1 cellular context compared by ENCODE assay signal in the genomic region with DNA sequence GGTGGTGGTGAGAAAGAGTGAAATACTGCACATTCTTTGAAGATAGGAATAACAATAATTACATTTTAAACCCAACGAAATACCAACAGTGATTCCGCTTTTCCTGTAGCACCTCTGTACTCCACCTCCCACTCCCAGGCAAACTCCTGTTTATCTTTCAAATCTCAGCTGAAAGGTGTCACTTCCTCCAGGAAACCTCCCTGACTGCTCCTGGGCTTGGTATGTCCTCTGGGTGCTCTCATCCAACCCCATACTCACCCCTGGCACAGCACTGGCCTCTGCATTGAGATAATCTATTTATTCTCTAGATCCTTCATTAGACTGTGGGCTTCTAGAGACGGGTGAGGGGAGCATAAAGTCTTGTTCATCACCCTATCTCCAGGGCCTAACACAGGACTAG.
TF ChIP-seq lines count a peak whose summit lies in the region.

No MANE protein-coding gene starts in this region.

TF ChIP-seq in HCT116, 20 proteins besides CTCF, POLR2A, EP300 and RAD21 (continued from another document):
- TF ChIP-seq, protein P1, sequence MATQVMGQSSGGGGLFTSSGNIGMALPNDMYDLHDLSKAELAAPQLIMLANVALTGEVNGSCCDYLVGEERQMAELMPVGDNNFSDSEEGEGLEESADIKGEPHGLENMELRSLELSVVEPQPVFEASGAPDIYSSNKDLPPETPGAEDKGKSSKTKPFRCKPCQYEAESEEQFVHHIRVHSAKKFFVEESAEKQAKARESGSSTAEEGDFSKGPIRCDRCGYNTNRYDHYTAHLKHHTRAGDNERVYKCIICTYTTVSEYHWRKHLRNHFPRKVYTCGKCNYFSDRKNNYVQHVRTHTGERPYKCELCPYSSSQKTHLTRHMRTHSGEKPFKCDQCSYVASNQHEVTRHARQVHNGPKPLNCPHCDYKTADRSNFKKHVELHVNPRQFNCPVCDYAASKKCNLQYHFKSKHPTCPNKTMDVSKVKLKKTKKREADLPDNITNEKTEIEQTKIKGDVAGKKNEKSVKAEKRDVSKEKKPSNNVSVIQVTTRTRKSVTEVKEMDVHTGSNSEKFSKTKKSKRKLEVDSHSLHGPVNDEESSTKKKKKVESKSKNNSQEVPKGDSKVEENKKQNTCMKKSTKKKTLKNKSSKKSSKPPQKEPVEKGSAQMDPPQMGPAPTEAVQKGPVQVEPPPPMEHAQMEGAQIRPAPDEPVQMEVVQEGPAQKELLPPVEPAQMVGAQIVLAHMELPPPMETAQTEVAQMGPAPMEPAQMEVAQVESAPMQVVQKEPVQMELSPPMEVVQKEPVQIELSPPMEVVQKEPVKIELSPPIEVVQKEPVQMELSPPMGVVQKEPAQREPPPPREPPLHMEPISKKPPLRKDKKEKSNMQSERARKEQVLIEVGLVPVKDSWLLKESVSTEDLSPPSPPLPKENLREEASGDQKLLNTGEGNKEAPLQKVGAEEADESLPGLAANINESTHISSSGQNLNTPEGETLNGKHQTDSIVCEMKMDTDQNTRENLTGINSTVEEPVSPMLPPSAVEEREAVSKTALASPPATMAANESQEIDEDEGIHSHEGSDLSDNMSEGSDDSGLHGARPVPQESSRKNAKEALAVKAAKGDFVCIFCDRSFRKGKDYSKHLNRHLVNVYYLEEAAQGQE (IDR thresholded peaks at IDR 0.05; ENCODE audit: low read depth), result no peak
- TF ChIP-seq CEBPB (IDR thresholded peaks at IDR 0.05; ENCODE audit: low read depth), result no peak
- TF ChIP-seq SP1 (IDR thresholded peaks at IDR 0.05; ENCODE audit: low read depth), result no peak
- TF ChIP-seq SRF (IDR thresholded peaks at IDR 0.05; ENCODE audit: low read depth), result no peak
- TF ChIP-seq, protein P2, sequence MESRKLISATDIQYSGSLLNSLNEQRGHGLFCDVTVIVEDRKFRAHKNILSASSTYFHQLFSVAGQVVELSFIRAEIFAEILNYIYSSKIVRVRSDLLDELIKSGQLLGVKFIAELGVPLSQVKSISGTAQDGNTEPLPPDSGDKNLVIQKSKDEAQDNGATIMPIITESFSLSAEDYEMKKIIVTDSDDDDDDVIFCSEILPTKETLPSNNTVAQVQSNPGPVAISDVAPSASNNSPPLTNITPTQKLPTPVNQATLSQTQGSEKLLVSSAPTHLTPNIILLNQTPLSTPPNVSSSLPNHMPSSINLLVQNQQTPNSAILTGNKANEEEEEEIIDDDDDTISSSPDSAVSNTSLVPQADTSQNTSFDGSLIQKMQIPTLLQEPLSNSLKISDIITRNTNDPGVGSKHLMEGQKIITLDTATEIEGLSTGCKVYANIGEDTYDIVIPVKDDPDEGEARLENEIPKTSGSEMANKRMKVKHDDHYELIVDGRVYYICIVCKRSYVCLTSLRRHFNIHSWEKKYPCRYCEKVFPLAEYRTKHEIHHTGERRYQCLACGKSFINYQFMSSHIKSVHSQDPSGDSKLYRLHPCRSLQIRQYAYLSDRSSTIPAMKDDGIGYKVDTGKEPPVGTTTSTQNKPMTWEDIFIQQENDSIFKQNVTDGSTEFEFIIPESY (IDR thresholded peaks at IDR 0.05; ENCODE audit: extremely low read depth, insufficient replicate concordance, low read length), result no peak
- TF ChIP-seq POLR2AphosphoS5 (IDR thresholded peaks at IDR 0.05; ENCODE audit: low read depth, low read length), result no peak
- TF ChIP-seq, protein P3, sequence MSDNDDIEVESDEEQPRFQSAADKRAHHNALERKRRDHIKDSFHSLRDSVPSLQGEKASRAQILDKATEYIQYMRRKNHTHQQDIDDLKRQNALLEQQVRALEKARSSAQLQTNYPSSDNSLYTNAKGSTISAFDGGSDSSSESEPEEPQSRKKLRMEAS (IDR thresholded peaks at IDR 0.05), result no peak
TF ChIP-seq in HCT116: peak in this region for 0.
